ENCODE assay signal across 1 cellular context in genomic region chrX:101078716-101079115, GRCh38.
TF ChIP-seq lines count a peak whose summit lies in the region.

Gene TMEM35A, plus strand, starts transcription at chrX:101078879. Its CDS starts 124 bp downstream, at chrX:101079003.

TF ChIP-seq in GM12878, 131 proteins besides CTCF, POLR2A, EP300 and RAD21 (continued from another document):
- TF ChIP-seq NKRF (conservative IDR thresholded peaks at IDR 0.05) (no peak), GABPA (IDR thresholded peaks at IDR 0.05; ENCODE audit: low read depth) (no peak), CHD2 (IDR thresholded peaks at IDR 0.05; ENCODE audit: borderline replicate concordance, low read depth, low read length) (no peak), BACH1 (IDR thresholded peaks at IDR 0.05; ENCODE audit: borderline replicate concordance) (no peak)
